ENCODE assay signal across 12 cellular contexts in genomic region chr6:83847179-83847578, GRCh38. TPM values are rescaled to one million over a fixed set of nuclear protein-coding genes. Genes with fewer than 3 reads are reported as not detected.
DNase-seq lines count a peak whose midpoint lies in the region; ATAC-seq lines count a peak whose summit lies in the region.
"Had no signal": no experiment of that assay in that cellular context is flagged by ENCODE, and none has a peak within 500 bp of the region (broad histone marks: within the 10 kb centered on the region; RNA-seq: fewer than 3 reads in every experiment).

No MANE protein-coding gene starts in this region.

- no peak overlapping the region for H3K4me3 Mint-ChIP-seq in activated naive CD8-positive, alpha-beta T cell treated with anti-CD3 and anti-CD28 coated beads, Interleukin-2, amount 50 U/mL, for 24 hours
- no peak overlapping the region for H3K4me3 Mint-ChIP-seq in activated naive CD8-positive, alpha-beta T cell treated with anti-CD3 and anti-CD28 coated beads for 36 hours
- H3K4me3 Mint-ChIP-seq in stimulated activated memory B cell treated with anti-CD40 and anti-IgM and Interleukin-4, amounts not matched to agents 10 μg/mL and 1 μg/mL and 100 μg/mL, for 72 hours: no peak overlapping the region
- H3K4me3 Mint-ChIP-seq in activated T-helper 2 cell treated with anti-CD3 and anti-CD28 coated beads, Interferon-gamma antibody, Interleukin-2, Interleukin-4, amounts not matched to agents 10 μg/mL and 5 μg/mL and 100 μg/mL, durations not matched to agents 14 hours and 24 hours and 36 hours (ENCODE audit: low read depth): no peak overlapping the region
- H3K4me3 Mint-ChIP-seq: T-helper 2 cell treated with Interferon-gamma antibody and Interleukin-4, amounts not matched to agents 5 μg/mL and 100 μg/mL, for 36 hours had no signal

- ATAC-seq in activated naive CD8-positive, alpha-beta T cell treated with anti-CD3 and anti-CD28 coated beads, Interleukin-2, amount 50 U/mL, for 24 hours: peak; percentile 24
- ATAC-seq in GM21737 (IDR thresholded peaks at IDR 0.05; ENCODE audit: unreplicated experiment): peak; percentile 88
- peak; percentile 93 for ATAC-seq in HG03342 (IDR thresholded peaks at IDR 0.05; ENCODE audit: unreplicated experiment)
- ATAC-seq in stimulated activated memory B cell treated with anti-CD40 and anti-IgM and Interleukin-4, amounts not matched to agents 10 μg/mL and 1 μg/mL and 100 μg/mL, for 72 hours: peak; percentile 86
- ATAC-seq: PC-3 had no signal

- DNase-seq in activated naive CD8-positive, alpha-beta T cell treated with anti-CD3 and anti-CD28 coated beads, Interleukin-2, amount 50 U/mL, for 24 hours: no peak
- DNase-seq in activated naive CD8-positive, alpha-beta T cell treated with anti-CD3 and anti-CD28 coated beads for 36 hours: no peak
- no peak for DNase-seq in activated T-helper 2 cell treated with anti-CD3 and anti-CD28 coated beads, Interferon-gamma antibody, Interleukin-2, Interleukin-4, amounts not matched to agents 10 μg/mL and 5 μg/mL and 100 μg/mL, durations not matched to agents 14 hours and 24 hours and 36 hours (ENCODE audit: low spot score)
- DNase-seq in C1 segment of cervical spinal cord (lab: John Stamatoyannopoulos, UW) (no peak), NCI-H2171 treated with DMSO at 0.1 percent for 48 hours (lab: John Stamatoyannopoulos, UW) (no peak)
- DNase-seq: EL, NCI-H2029, PC-3 had no signal

- peaks cover 40% of the 10 kb centered on the region for H3K27me3 Mint-ChIP-seq in activated naive CD8-positive, alpha-beta T cell treated with anti-CD3 and anti-CD28 coated beads, Interleukin-2, amount 50 U/mL, for 24 hours
- peaks cover 42% of the 10 kb centered on the region for H3K27me3 Mint-ChIP-seq in activated naive CD8-positive, alpha-beta T cell treated with anti-CD3 and anti-CD28 coated beads for 36 hours
- peaks cover 37% of the 10 kb centered on the region for H3K27me3 Mint-ChIP-seq in stimulated activated memory B cell treated with anti-CD40 and anti-IgM and Interleukin-4, amounts not matched to agents 10 μg/mL and 1 μg/mL and 100 μg/mL, for 72 hours
- peaks cover 23% of the 10 kb centered on the region for H3K27me3 Mint-ChIP-seq in activated T-helper 2 cell treated with anti-CD3 and anti-CD28 coated beads, Interferon-gamma antibody, Interleukin-2, Interleukin-4, amounts not matched to agents 10 μg/mL and 5 μg/mL and 100 μg/mL, durations not matched to agents 14 hours and 24 hours and 36 hours (ENCODE audit: low read depth)

- H3K27ac Mint-ChIP-seq in activated naive CD8-positive, alpha-beta T cell treated with anti-CD3 and anti-CD28 coated beads, Interleukin-2, amount 50 U/mL, for 24 hours: no peak overlapping the region
- H3K27ac Mint-ChIP-seq in activated naive CD8-positive, alpha-beta T cell treated with anti-CD3 and anti-CD28 coated beads for 36 hours: no peak overlapping the region
- H3K27ac Mint-ChIP-seq in stimulated activated memory B cell treated with anti-CD40 and anti-IgM and Interleukin-4, amounts not matched to agents 10 μg/mL and 1 μg/mL and 100 μg/mL, for 72 hours: no peak overlapping the region
- H3K27ac Mint-ChIP-seq in activated T-helper 2 cell treated with anti-CD3 and anti-CD28 coated beads, Interferon-gamma antibody, Interleukin-2, Interleukin-4, amounts not matched to agents 10 μg/mL and 5 μg/mL and 100 μg/mL, durations not matched to agents 14 hours and 24 hours and 36 hours: no peak overlapping the region
- H3K27ac Mint-ChIP-seq: T-helper 2 cell treated with Interferon-gamma antibody and Interleukin-4, amounts not matched to agents 5 μg/mL and 100 μg/mL, for 36 hours had no signal

- H3K36me3 Mint-ChIP-seq in activated naive CD8-positive, alpha-beta T cell treated with anti-CD3 and anti-CD28 coated beads, Interleukin-2, amount 50 U/mL, for 24 hours (ENCODE audit: low read depth): no peaks in the 10 kb centered on the region
- no peaks in the 10 kb centered on the region for H3K36me3 Mint-ChIP-seq in activated naive CD8-positive, alpha-beta T cell treated with anti-CD3 and anti-CD28 coated beads for 36 hours
- H3K36me3 Mint-ChIP-seq in stimulated activated memory B cell treated with anti-CD40 and anti-IgM and Interleukin-4, amounts not matched to agents 10 μg/mL and 1 μg/mL and 100 μg/mL, for 72 hours: no peaks in the 10 kb centered on the region
- no peaks in the 10 kb centered on the region for H3K36me3 Mint-ChIP-seq in activated T-helper 2 cell treated with anti-CD3 and anti-CD28 coated beads, Interferon-gamma antibody, Interleukin-2, Interleukin-4, amounts not matched to agents 10 μg/mL and 5 μg/mL and 100 μg/mL, durations not matched to agents 14 hours and 24 hours and 36 hours (ENCODE audit: low read depth)

- H3K4me1 Mint-ChIP-seq in activated naive CD8-positive, alpha-beta T cell treated with anti-CD3 and anti-CD28 coated beads, Interleukin-2, amount 50 U/mL, for 24 hours: no peaks in the 10 kb centered on the region
- H3K4me1 Mint-ChIP-seq in activated naive CD8-positive, alpha-beta T cell treated with anti-CD3 and anti-CD28 coated beads for 36 hours: no peaks in the 10 kb centered on the region
- no peaks in the 10 kb centered on the region for H3K4me1 Mint-ChIP-seq in stimulated activated memory B cell treated with anti-CD40 and anti-IgM and Interleukin-4, amounts not matched to agents 10 μg/mL and 1 μg/mL and 100 μg/mL, for 72 hours
- no peaks in the 10 kb centered on the region for H3K4me1 Mint-ChIP-seq in activated T-helper 2 cell treated with anti-CD3 and anti-CD28 coated beads, Interferon-gamma antibody, Interleukin-2, Interleukin-4, amounts not matched to agents 10 μg/mL and 5 μg/mL and 100 μg/mL, durations not matched to agents 14 hours and 24 hours and 36 hours (ENCODE audit: low read depth)

- H3K9me3 Mint-ChIP-seq in activated naive CD8-positive, alpha-beta T cell treated with anti-CD3 and anti-CD28 coated beads, Interleukin-2, amount 50 U/mL, for 24 hours: peaks cover 3% of the 10 kb centered on the region
- no peaks in the 10 kb centered on the region for H3K9me3 Mint-ChIP-seq in activated naive CD8-positive, alpha-beta T cell treated with anti-CD3 and anti-CD28 coated beads for 36 hours
- peaks cover 2% of the 10 kb centered on the region for H3K9me3 Mint-ChIP-seq in stimulated activated memory B cell treated with anti-CD40 and anti-IgM and Interleukin-4, amounts not matched to agents 10 μg/mL and 1 μg/mL and 100 μg/mL, for 72 hours
- no peaks in the 10 kb centered on the region for H3K9me3 Mint-ChIP-seq in activated T-helper 2 cell treated with anti-CD3 and anti-CD28 coated beads, Interferon-gamma antibody, Interleukin-2, Interleukin-4, amounts not matched to agents 10 μg/mL and 5 μg/mL and 100 μg/mL, durations not matched to agents 14 hours and 24 hours and 36 hours
- H3K9me3 Mint-ChIP-seq: T-helper 2 cell treated with Interferon-gamma antibody and Interleukin-4, amounts not matched to agents 5 μg/mL and 100 μg/mL, for 36 hours had no signal

- intact Hi-C loops in activated T-helper 2 cell treated with anti-CD3 and anti-CD28 coated beads, Interferon-gamma antibody, Interleukin-2, Interleukin-4, amounts not matched to agents 10 μg/mL and 5 μg/mL and 100 μg/mL, durations not matched to agents 14 hours and 24 hours and 36 hours (cut with micrococcal nuclease): no loop called here

RNA-seq across cellular contexts. Expression of gene RIPPLY2, which starts 6.0 kb away (rescaled TPM):
- not detected for total RNA-seq in activated naive CD8-positive, alpha-beta T cell treated with anti-CD3 and anti-CD28 coated beads for 36 hours
- not detected in 2 replicates for total RNA-seq in activated T-helper 2 cell treated with anti-CD3 and anti-CD28 coated beads, Interferon-gamma antibody, Interleukin-2, Interleukin-4, amounts not matched to agents 10 μg/mL and 5 μg/mL and 100 μg/mL, durations not matched to agents 14 hours and 24 hours and 36 hours
- total RNA-seq: PC-3 had no signal

RNA-seq across cellular contexts. Expression of gene CYB5R4, which starts 12.3 kb away (rescaled TPM):
- 10 to 100 TPM; 30.1 to 32.1 TPM for total RNA-seq in activated naive CD8-positive, alpha-beta T cell treated with anti-CD3 and anti-CD28 coated beads for 36 hours
- 28.9 and 29.9 TPM in 2 replicates for total RNA-seq in activated T-helper 2 cell treated with anti-CD3 and anti-CD28 coated beads, Interferon-gamma antibody, Interleukin-2, Interleukin-4, amounts not matched to agents 10 μg/mL and 5 μg/mL and 100 μg/mL, durations not matched to agents 14 hours and 24 hours and 36 hours

Comparison
In these comparisons a context has a peak if more than half of its experiments do, and no peak if none do; other contexts are left out.
1. ATAC-seq: peak in every context shown above with its lines; median percentile 93 in HG03342; 88 in GM21737; 86 in stimulated activated memory B cell treated with anti-CD40 and anti-IgM and Interleukin-4, amounts not matched to agents 10 μg/mL and 1 μg/mL and 100 μg/mL, for 72 hours; 24 in activated naive CD8-positive, alpha-beta T cell treated with anti-CD3 and anti-CD28 coated beads, Interleukin-2, amount 50 U/mL, for 24 hours.